8 cellular contexts compared by ENCODE assay signal in genomic region chr7:73667344-73668102, GRCh38. TPM values are rescaled to one million over a fixed set of nuclear protein-coding genes. Genes with fewer than 3 reads are reported as not detected.
DNase-seq lines count a peak whose midpoint lies in the region; ATAC-seq, FAIRE-seq and TF ChIP-seq lines count a peak whose summit lies in the region.

TSS of gene VPS37D (plus strand) at chr7:73667831. CDS start at chr7:73667959, 128 bp downstream.

- peaks cover 7% of the 10 kb centered on the region for H3K9me3 Mint-ChIP-seq in activated CD8-positive, alpha-beta T cell treated with anti-CD3 and anti-CD28 coated beads for 36 hours
- H3K9me3 Mint-ChIP-seq in memory B cell: peaks cover 6% of the 10 kb centered on the region

- CTCF ChIA-PET in BJ (lab: Yijun Ruan, JAX): interaction anchor here (0.6 to 2.9 kb wide), 22 partner anchors 9 to 97 kb away, joined by 3 to 20 read pairs (median 4); partner anchors contain the start of gene MLXIPL
- CTCF ChIA-PET in activated CD8-positive, alpha-beta T cell treated with anti-CD3 and anti-CD28 coated beads for 36 hours (lab: Charles Lee): interaction anchor here (0.6 to 5.3 kb wide), 19 partner anchors 8 to 80 kb away, joined by 3 to 37 read pairs (median 3); partner anchors contain the start of genes ABHD11, MLXIPL and STX1A

- peak; percentile 84 for ATAC-seq in HG03442 (IDR thresholded peaks at IDR 0.05; ENCODE audit: unreplicated experiment)
- ATAC-seq in activated CD8-positive, alpha-beta T cell treated with anti-CD3 and anti-CD28 coated beads for 36 hours: peak; percentile 95
- ATAC-seq in memory B cell (ENCODE audit: low read depth): peak; percentile 91

- no peaks in the 10 kb centered on the region for H3K36me3 Mint-ChIP-seq in activated CD8-positive, alpha-beta T cell treated with anti-CD3 and anti-CD28 coated beads for 36 hours (ENCODE audit: low read depth)
- H3K36me3 Mint-ChIP-seq in memory B cell: peaks cover 5% of the 10 kb centered on the region

- H3K4me3 ChIP-seq in BJ (ENCODE audit: low read depth, low read length): peak within 1 kb of the TSS; percentile 77

- intact Hi-C loops in activated CD8-positive, alpha-beta T cell treated with anti-CD3 and anti-CD28 coated beads for 36 hours (cut with micrococcal nuclease): loop anchor here (2.0 to 5.0 kb wide), 2 partner anchors 60 to 61 kb away; no protein-coding TSS in a partner anchor

- H3K36me3 ChIP-seq in BJ (ENCODE audit: control insufficient read depth, insufficient read depth, low read length): peaks cover 3% of the 10 kb centered on the region; the same call in 1 of the 2 replicates

- peak within 1 kb of the TSS; percentile 67 for H3K4me3 Mint-ChIP-seq in activated CD8-positive, alpha-beta T cell treated with anti-CD3 and anti-CD28 coated beads for 36 hours
- H3K4me3 Mint-ChIP-seq in memory B cell: peak within 1 kb of the TSS; percentile 81

- peaks cover 11% of the 10 kb centered on the region for H3K4me1 Mint-ChIP-seq in activated CD8-positive, alpha-beta T cell treated with anti-CD3 and anti-CD28 coated beads for 36 hours (ENCODE audit: low read depth)
- H3K4me1 Mint-ChIP-seq in memory B cell: peaks cover 10% of the 10 kb centered on the region

- peaks cover 30% of the 10 kb centered on the region for H3K27me3 Mint-ChIP-seq in activated CD8-positive, alpha-beta T cell treated with anti-CD3 and anti-CD28 coated beads for 36 hours
- peaks cover 24% of the 10 kb centered on the region for H3K27me3 Mint-ChIP-seq in memory B cell

- no peak within 1 kb of the TSS for H3K27ac Mint-ChIP-seq in activated CD8-positive, alpha-beta T cell treated with anti-CD3 and anti-CD28 coated beads for 36 hours
- peak within 1 kb of the TSS; percentile 47 for H3K27ac Mint-ChIP-seq in memory B cell

- peak; percentile 48 for TF ChIP-seq CTCF in BJ (IDR thresholded peaks at IDR 0.05; ENCODE audit: insufficient read depth, low read depth, low read length)
- peak; percentile 66 for TF ChIP-seq CTCF in activated CD8-positive, alpha-beta T cell treated with anti-CD3 and anti-CD28 coated beads for 36 hours (IDR thresholded peaks at IDR 0.05)

- FAIRE-seq in GM19239 (lab: Jason Lieb, UNC): peak; percentile 78

- no peaks in the 10 kb centered on the region for H3K27me3 ChIP-seq in BJ (ENCODE audit: control insufficient read depth, insufficient read depth, low read length)

- DNase-seq in BJ (ENCODE audit: low read depth) (peak; percentile 23), GM19239 (ENCODE audit: insufficient read length, low spot score) (peak; percentile 98), NCI-H748 (lab: John Stamatoyannopoulos, UW; ENCODE audit: unreplicated experiment) (peak; percentile 87), memory B cell (ENCODE audit: low spot score in 2 of 2) (peak; percentile 96 to 97)
- peak; percentile 92 for DNase-seq in activated CD8-positive, alpha-beta T cell treated with anti-CD3 and anti-CD28 coated beads for 36 hours
- peak; percentile 94 for DNase-seq in effector CD8-positive, alpha-beta T cell (lab: John Stamatoyannopoulos, UW)
- DNase-seq in stimulated activated CD4-positive, alpha-beta T cell treated with anti-CD3 and anti-CD28 coated beads, TNF-alpha, amount 100 ng/mL, for 48 hours (ENCODE audit: low read depth in 3 of 3): peak; percentile 81 to 95 (median 90)

- POLR2A ChIA-PET in BJ (lab: Charles Lee): no interaction called here
- POLR2A ChIA-PET in activated CD8-positive, alpha-beta T cell treated with anti-CD3 and anti-CD28 coated beads for 36 hours (lab: Charles Lee): interaction anchor here (0.8 to 1.4 kb wide), 2 partner anchors 42 to 52 kb away, joined by 3 to 4 read pairs; partner anchors contain the start of gene STX1A

RNA-seq across cellular contexts. Expression of gene VPS37D, which starts in this region (rescaled TPM):
- polyA plus RNA-seq in BJ (2011; rRNA removed): 2.2 and 3.3 TPM in 2 replicates
- 1.5 and 1.6 TPM in 2 replicates for polyA minus RNA-seq in BJ (2011; rRNA and poly(A)+ RNA removed)
- 1 to 10 TPM in 1 of 2 experiments, under 1 TPM in 1; 0.87 to 1.1 TPM for total RNA-seq in activated CD8-positive, alpha-beta T cell treated with anti-CD3 and anti-CD28 coated beads for 36 hours

Comparison
In these comparisons a context has a peak if more than half of its experiments do, and no peak if none do; other contexts are left out.
1. Peak in every context shown above with its lines: DNase-seq, ATAC-seq and H3K4me3 ChIP-seq.
2. DNase-seq: peak in every context shown above with its lines; median percentile 98 in GM19239; 96 in memory B cell; 94 in effector CD8-positive, alpha-beta T cell; 92 in activated CD8-positive, alpha-beta T cell treated with anti-CD3 and anti-CD28 coated beads for 36 hours; 90 in stimulated activated CD4-positive, alpha-beta T cell treated with anti-CD3 and anti-CD28 coated beads, TNF-alpha, amount 100 ng/mL, for 48 hours; 87 in NCI-H748; 23 in BJ.